ENCODE assay signal across 8 cellular contexts in the genomic region with DNA sequence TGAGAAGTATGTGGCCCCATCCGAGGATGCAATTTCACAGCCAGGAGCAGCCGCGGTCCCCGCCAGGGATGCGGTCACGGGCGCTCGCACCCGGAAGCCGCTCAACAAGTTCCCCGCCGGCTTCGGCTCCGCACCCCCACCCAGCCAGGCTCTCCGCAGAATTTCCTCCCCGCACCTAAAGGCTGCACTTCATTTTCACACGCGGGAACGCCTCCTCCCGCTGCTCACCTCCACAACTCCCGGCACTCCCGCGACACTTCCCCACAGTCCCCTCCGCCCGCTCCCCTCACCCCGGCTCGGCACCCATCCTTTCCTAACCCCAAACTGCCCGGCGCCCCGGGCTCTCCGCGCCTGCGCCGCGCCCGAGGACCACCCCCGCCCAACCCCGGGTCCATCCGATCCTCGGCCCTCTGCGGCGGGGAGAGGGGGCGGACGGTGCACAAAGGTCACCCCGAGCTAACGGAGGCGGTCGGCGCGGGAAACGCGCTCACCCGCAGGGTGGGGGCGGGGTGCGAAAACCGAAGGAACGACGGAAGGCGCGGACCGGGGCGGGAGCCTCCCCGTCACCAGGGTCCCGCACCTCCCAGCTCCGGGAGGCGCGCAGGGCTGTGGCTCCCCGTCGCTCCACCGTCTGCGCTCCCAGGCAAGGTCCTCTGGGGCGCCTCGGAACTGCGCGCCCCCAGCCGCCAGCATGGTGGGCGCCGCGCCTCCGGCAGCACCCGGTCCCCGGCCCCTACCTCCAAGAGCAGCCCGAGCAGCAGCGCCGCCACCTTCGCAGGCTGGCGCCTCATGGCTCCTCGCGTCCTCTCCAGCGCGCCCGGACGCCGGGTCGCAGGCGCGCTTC. TPM values are rescaled to one million over a fixed set of nuclear protein-coding genes. Genes with fewer than 3 reads are reported as not detected.
DNase-seq lines count a peak whose midpoint lies in the region; ATAC-seq and TF ChIP-seq lines count a peak whose summit lies in the region.

No MANE protein-coding gene starts in this region.

- peak overlapping the region; percentile 95 for H3K27ac Mint-ChIP-seq in activated CD8-positive, alpha-beta T cell treated with anti-CD3 and anti-CD28 coated beads for 36 hours
- H3K27ac Mint-ChIP-seq in stimulated activated memory B cell treated with anti-CD40 and anti-IgM and Interleukin-4, amounts not matched to agents 10 μg/mL and 1 μg/mL and 100 μg/mL, for 72 hours: peak overlapping the region; percentile 92

- DNase-seq in Right ventricle myocardium inferior (ENCODE audit: missing footprints) (peak; percentile 80), cardiac septum (ENCODE audit: low spot score) (no peak), NCI-H510A (lab: John Stamatoyannopoulos, UW) (peak; percentile 40), midbrain (lab: John Stamatoyannopoulos, UW) (peak; percentile 37)
- peak; percentile 69 for DNase-seq in activated CD8-positive, alpha-beta T cell treated with anti-CD3 and anti-CD28 coated beads for 36 hours
- DNase-seq in effector CD8-positive, alpha-beta T cell (lab: John Stamatoyannopoulos, UW): peak; percentile 23

- peaks cover 9% of the 10 kb centered on the region for H3K36me3 Mint-ChIP-seq in activated CD8-positive, alpha-beta T cell treated with anti-CD3 and anti-CD28 coated beads for 36 hours (ENCODE audit: low read depth)
- peaks cover 26% of the 10 kb centered on the region for H3K36me3 Mint-ChIP-seq in stimulated activated memory B cell treated with anti-CD40 and anti-IgM and Interleukin-4, amounts not matched to agents 10 μg/mL and 1 μg/mL and 100 μg/mL, for 72 hours

- intact Hi-C loops in Right ventricle myocardium inferior (cut with DNase I): loop anchor here (2.0 to 5.0 kb wide), 2 partner anchors 54 to 207 kb away; partner anchors contain the start of gene LANCL2
- intact Hi-C loops in cardiac septum (cut with DNase I): loop anchor here (2.0 kb wide), 1 partner anchor 205 kb away; no protein-coding TSS in a partner anchor
- intact Hi-C loops in activated CD8-positive, alpha-beta T cell treated with anti-CD3 and anti-CD28 coated beads for 36 hours (cut with micrococcal nuclease): loop anchor here (1.0 kb wide), 1 partner anchor 37 kb away; no protein-coding TSS in a partner anchor

- peak overlapping the region; percentile 87 for H3K4me3 Mint-ChIP-seq in activated CD8-positive, alpha-beta T cell treated with anti-CD3 and anti-CD28 coated beads for 36 hours
- H3K4me3 Mint-ChIP-seq in stimulated activated memory B cell treated with anti-CD40 and anti-IgM and Interleukin-4, amounts not matched to agents 10 μg/mL and 1 μg/mL and 100 μg/mL, for 72 hours: peak overlapping the region; percentile 96

- CTCF ChIA-PET in activated CD8-positive, alpha-beta T cell treated with anti-CD3 and anti-CD28 coated beads for 36 hours (lab: Charles Lee): interaction anchor here (1.1 to 3.3 kb wide), 3 partner anchors 21 to 41 kb away, joined by 4 to 21 read pairs (median 13); no protein-coding TSS in a partner anchor

- no peaks in the 10 kb centered on the region for H3K27me3 Mint-ChIP-seq in activated CD8-positive, alpha-beta T cell treated with anti-CD3 and anti-CD28 coated beads for 36 hours
- H3K27me3 Mint-ChIP-seq in stimulated activated memory B cell treated with anti-CD40 and anti-IgM and Interleukin-4, amounts not matched to agents 10 μg/mL and 1 μg/mL and 100 μg/mL, for 72 hours: no peaks in the 10 kb centered on the region

- H3K4me1 Mint-ChIP-seq in activated CD8-positive, alpha-beta T cell treated with anti-CD3 and anti-CD28 coated beads for 36 hours (ENCODE audit: low read depth): peaks cover 70% of the 10 kb centered on the region
- peaks cover 59% of the 10 kb centered on the region for H3K4me1 Mint-ChIP-seq in stimulated activated memory B cell treated with anti-CD40 and anti-IgM and Interleukin-4, amounts not matched to agents 10 μg/mL and 1 μg/mL and 100 μg/mL, for 72 hours

- H3K9me3 Mint-ChIP-seq in activated CD8-positive, alpha-beta T cell treated with anti-CD3 and anti-CD28 coated beads for 36 hours: no peaks in the 10 kb centered on the region
- H3K9me3 Mint-ChIP-seq in stimulated activated memory B cell treated with anti-CD40 and anti-IgM and Interleukin-4, amounts not matched to agents 10 μg/mL and 1 μg/mL and 100 μg/mL, for 72 hours: no peaks in the 10 kb centered on the region

- TF ChIP-seq CTCF in activated CD8-positive, alpha-beta T cell treated with anti-CD3 and anti-CD28 coated beads for 36 hours (IDR thresholded peaks at IDR 0.05): no peak

- peak; percentile 49 for ATAC-seq in Right ventricle myocardium inferior
- ATAC-seq in HG02885 (IDR thresholded peaks at IDR 0.05; ENCODE audit: poor library complexity, unreplicated experiment): peak; percentile 22
- peak; percentile 10 for ATAC-seq in activated CD8-positive, alpha-beta T cell treated with anti-CD3 and anti-CD28 coated beads for 36 hours
- ATAC-seq in stimulated activated memory B cell treated with anti-CD40 and anti-IgM and Interleukin-4, amounts not matched to agents 10 μg/mL and 1 μg/mL and 100 μg/mL, for 72 hours: peak; percentile 58

- POLR2A ChIA-PET in activated CD8-positive, alpha-beta T cell treated with anti-CD3 and anti-CD28 coated beads for 36 hours (lab: Charles Lee): interaction anchor here (0.8 to 11.2 kb wide), 7 partner anchors 17 to 206 kb away, joined by 3 to 163 read pairs (median 3); no protein-coding TSS in a partner anchor

RNA-seq across cellular contexts. Expression of gene VOPP1, which starts 0.5 kb away (rescaled TPM):
- total RNA-seq in Right ventricle myocardium inferior (23.1 TPM), cardiac septum (32.0 TPM)
- 10 to 100 TPM; 32.6 to 34.7 TPM for total RNA-seq in activated CD8-positive, alpha-beta T cell treated with anti-CD3 and anti-CD28 coated beads for 36 hours
